1 cellular context compared by ENCODE assay signal in the genomic region with DNA sequence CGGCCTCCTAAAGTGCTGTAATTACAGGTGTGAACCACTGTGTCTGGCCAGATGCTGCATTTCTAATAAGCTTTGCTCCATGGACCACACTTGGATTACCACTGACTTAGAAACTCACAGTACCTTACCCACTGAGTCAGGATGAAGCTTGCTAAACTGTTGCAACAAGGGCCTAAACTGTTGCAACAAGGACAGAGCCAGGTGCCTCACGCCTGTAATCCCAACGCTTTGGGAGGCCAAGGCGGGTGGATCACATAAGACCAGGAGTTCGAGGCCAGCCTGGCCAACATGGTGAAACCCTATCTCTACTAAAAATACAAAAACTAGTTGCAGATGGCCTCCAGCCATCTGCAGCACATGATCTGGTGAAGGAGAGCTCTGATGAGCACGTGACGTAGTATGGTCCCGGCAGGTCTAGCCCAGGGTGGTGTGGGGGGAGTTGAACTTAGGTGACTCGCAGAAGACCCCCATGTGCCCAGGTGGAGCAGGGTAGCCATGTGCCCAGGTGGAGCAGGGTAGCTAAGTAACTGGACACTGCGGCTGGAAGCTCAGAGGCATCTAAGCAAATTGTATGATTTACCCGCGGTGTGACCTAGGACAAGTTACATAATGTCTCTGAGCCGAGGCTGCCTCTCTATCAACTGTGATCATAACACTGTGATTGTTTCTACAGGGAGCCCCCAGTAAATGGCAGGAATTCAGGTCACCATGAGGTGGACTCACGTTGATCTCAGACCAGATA.
A peak's percentile ranks its signal among the peaks of the same experiment; 100 is the strongest.
TF ChIP-seq lines count a peak whose summit lies in the region.

No MANE protein-coding gene starts in this region.

TF ChIP-seq in HepG2, 621 proteins besides CTCF, POLR2A, EP300 and RAD21:
- TF ChIP-seq, protein P1, sequence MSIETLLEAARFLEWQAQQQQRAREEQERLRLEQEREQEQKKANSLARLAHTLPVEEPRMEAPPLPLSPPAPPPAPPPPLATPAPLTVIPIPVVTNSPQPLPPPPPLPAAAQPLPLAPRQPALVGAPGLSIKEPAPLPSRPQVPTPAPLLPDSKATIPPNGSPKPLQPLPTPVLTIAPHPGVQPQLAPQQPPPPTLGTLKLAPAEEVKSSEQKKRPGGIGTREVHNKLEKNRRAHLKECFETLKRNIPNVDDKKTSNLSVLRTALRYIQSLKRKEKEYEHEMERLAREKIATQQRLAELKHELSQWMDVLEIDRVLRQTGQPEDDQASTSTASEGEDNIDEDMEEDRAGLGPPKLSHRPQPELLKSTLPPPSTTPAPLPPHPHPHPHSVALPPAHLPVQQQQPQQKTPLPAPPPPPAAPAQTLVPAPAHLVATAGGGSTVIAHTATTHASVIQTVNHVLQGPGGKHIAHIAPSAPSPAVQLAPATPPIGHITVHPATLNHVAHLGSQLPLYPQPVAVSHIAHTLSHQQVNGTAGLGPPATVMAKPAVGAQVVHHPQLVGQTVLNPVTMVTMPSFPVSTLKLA (IDR thresholded peaks at IDR 0.05): peak; percentile 62; the same call in 1 of the 2 replicates
- TF ChIP-seq RARG (CRISPR knock-in tag; IDR thresholded peaks at IDR 0.05; ENCODE audit: low read depth): no peak
- TF ChIP-seq, protein P2, sequence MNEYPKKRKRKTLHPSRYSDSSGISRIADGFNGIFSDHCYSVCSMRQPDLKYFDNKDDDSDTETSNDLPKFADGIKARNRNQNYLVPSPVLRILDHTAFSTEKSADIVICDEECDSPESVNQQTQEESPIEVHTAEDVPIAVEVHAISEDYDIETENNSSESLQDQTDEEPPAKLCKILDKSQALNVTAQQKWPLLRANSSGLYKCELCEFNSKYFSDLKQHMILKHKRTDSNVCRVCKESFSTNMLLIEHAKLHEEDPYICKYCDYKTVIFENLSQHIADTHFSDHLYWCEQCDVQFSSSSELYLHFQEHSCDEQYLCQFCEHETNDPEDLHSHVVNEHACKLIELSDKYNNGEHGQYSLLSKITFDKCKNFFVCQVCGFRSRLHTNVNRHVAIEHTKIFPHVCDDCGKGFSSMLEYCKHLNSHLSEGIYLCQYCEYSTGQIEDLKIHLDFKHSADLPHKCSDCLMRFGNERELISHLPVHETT (CRISPR knock-in tag; conservative IDR thresholded peaks at IDR 0.05): no peak
- peak; percentile 43 for TF ChIP-seq CEBPG (CRISPR knock-in tag; IDR thresholded peaks at IDR 0.05)
- TF ChIP-seq CEBPB (IDR thresholded peaks at IDR 0.05; ENCODE audit: borderline replicate concordance, low read depth, low read length): peak; percentile 47; the same call in 1 of the 2 replicates
- no peak for TF ChIP-seq GATAD1 (CRISPR knock-in tag; IDR thresholded peaks at IDR 0.05)
- peak in 1 of 2 experiments; percentile 50; a peak in 2 of 4 replicates for TF ChIP-seq ATF4 (CRISPR knock-in tag; IDR thresholded peaks at IDR 0.05)
- peak; percentile 83 for TF ChIP-seq ZNF768 (CRISPR knock-in tag; IDR thresholded peaks at IDR 0.05)
- no peak for TF ChIP-seq RARA (CRISPR knock-in tag; IDR thresholded peaks at IDR 0.05)
- no peak for TF ChIP-seq ATF2 (CRISPR knock-in tag; IDR thresholded peaks at IDR 0.05)
- TF ChIP-seq GATAD2A (CRISPR knock-in tag; IDR thresholded peaks at IDR 0.05): no peak
